1 cellular context compared by ENCODE assay signal in the genomic region with DNA sequence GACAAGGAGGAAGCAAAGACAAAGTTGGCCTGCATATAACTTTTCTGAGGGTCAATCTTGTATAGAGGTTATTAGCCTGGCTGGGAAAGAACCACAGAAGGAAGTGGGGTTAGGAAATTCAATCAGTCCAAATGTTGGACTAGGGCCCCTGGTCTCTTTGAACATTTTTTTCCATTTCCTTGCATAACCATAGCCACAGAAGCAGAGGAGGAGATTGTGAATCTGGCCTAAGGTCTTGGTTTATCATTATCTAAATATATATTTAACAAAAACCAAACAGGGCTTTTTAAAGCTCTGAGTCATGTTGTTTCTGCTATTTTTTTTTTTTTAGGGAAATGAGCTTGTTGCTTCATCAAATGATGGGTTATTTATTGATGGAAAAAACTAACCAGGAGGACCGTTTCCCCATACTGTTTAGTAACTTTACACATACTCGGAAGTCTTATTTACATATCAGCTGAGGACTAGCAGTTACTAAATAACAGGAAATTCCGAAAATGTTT.
TF ChIP-seq lines count a peak whose summit lies in the region.

No MANE protein-coding gene starts in this region.

TF ChIP-seq in GM23338, 12 proteins besides CTCF, POLR2A, EP300 and RAD21 (continued from another document):
- TF ChIP-seq, protein P1, sequence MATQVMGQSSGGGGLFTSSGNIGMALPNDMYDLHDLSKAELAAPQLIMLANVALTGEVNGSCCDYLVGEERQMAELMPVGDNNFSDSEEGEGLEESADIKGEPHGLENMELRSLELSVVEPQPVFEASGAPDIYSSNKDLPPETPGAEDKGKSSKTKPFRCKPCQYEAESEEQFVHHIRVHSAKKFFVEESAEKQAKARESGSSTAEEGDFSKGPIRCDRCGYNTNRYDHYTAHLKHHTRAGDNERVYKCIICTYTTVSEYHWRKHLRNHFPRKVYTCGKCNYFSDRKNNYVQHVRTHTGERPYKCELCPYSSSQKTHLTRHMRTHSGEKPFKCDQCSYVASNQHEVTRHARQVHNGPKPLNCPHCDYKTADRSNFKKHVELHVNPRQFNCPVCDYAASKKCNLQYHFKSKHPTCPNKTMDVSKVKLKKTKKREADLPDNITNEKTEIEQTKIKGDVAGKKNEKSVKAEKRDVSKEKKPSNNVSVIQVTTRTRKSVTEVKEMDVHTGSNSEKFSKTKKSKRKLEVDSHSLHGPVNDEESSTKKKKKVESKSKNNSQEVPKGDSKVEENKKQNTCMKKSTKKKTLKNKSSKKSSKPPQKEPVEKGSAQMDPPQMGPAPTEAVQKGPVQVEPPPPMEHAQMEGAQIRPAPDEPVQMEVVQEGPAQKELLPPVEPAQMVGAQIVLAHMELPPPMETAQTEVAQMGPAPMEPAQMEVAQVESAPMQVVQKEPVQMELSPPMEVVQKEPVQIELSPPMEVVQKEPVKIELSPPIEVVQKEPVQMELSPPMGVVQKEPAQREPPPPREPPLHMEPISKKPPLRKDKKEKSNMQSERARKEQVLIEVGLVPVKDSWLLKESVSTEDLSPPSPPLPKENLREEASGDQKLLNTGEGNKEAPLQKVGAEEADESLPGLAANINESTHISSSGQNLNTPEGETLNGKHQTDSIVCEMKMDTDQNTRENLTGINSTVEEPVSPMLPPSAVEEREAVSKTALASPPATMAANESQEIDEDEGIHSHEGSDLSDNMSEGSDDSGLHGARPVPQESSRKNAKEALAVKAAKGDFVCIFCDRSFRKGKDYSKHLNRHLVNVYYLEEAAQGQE (IDR thresholded peaks at IDR 0.05; ENCODE audit: unreplicated experiment) = no peak
- TF ChIP-seq STAT1 (IDR thresholded peaks at IDR 0.05; ENCODE audit: unreplicated experiment) (no peak), EZH2phosphoT487 (IDR thresholded peaks at IDR 0.05; ENCODE audit: unreplicated experiment) (no peak), NANOG (IDR thresholded peaks at IDR 0.05; ENCODE audit: borderline replicate concordance) (no peak), CREB1 (CRISPR knock-in tag; IDR thresholded peaks at IDR 0.05; ENCODE audit: low read depth) (no peak), EZH2 (IDR thresholded peaks at IDR 0.05; ENCODE audit: low read depth, unreplicated experiment) (no peak), JUNB (IDR thresholded peaks at IDR 0.05; ENCODE audit: unreplicated experiment) (no peak), POLR2AphosphoS5 (IDR thresholded peaks at IDR 0.05; ENCODE audit: low read depth) (no peak), ZNF114 (CRISPR knock-in tag; IDR thresholded peaks at IDR 0.05) (no peak)
- TF ChIP-seq, protein P2, sequence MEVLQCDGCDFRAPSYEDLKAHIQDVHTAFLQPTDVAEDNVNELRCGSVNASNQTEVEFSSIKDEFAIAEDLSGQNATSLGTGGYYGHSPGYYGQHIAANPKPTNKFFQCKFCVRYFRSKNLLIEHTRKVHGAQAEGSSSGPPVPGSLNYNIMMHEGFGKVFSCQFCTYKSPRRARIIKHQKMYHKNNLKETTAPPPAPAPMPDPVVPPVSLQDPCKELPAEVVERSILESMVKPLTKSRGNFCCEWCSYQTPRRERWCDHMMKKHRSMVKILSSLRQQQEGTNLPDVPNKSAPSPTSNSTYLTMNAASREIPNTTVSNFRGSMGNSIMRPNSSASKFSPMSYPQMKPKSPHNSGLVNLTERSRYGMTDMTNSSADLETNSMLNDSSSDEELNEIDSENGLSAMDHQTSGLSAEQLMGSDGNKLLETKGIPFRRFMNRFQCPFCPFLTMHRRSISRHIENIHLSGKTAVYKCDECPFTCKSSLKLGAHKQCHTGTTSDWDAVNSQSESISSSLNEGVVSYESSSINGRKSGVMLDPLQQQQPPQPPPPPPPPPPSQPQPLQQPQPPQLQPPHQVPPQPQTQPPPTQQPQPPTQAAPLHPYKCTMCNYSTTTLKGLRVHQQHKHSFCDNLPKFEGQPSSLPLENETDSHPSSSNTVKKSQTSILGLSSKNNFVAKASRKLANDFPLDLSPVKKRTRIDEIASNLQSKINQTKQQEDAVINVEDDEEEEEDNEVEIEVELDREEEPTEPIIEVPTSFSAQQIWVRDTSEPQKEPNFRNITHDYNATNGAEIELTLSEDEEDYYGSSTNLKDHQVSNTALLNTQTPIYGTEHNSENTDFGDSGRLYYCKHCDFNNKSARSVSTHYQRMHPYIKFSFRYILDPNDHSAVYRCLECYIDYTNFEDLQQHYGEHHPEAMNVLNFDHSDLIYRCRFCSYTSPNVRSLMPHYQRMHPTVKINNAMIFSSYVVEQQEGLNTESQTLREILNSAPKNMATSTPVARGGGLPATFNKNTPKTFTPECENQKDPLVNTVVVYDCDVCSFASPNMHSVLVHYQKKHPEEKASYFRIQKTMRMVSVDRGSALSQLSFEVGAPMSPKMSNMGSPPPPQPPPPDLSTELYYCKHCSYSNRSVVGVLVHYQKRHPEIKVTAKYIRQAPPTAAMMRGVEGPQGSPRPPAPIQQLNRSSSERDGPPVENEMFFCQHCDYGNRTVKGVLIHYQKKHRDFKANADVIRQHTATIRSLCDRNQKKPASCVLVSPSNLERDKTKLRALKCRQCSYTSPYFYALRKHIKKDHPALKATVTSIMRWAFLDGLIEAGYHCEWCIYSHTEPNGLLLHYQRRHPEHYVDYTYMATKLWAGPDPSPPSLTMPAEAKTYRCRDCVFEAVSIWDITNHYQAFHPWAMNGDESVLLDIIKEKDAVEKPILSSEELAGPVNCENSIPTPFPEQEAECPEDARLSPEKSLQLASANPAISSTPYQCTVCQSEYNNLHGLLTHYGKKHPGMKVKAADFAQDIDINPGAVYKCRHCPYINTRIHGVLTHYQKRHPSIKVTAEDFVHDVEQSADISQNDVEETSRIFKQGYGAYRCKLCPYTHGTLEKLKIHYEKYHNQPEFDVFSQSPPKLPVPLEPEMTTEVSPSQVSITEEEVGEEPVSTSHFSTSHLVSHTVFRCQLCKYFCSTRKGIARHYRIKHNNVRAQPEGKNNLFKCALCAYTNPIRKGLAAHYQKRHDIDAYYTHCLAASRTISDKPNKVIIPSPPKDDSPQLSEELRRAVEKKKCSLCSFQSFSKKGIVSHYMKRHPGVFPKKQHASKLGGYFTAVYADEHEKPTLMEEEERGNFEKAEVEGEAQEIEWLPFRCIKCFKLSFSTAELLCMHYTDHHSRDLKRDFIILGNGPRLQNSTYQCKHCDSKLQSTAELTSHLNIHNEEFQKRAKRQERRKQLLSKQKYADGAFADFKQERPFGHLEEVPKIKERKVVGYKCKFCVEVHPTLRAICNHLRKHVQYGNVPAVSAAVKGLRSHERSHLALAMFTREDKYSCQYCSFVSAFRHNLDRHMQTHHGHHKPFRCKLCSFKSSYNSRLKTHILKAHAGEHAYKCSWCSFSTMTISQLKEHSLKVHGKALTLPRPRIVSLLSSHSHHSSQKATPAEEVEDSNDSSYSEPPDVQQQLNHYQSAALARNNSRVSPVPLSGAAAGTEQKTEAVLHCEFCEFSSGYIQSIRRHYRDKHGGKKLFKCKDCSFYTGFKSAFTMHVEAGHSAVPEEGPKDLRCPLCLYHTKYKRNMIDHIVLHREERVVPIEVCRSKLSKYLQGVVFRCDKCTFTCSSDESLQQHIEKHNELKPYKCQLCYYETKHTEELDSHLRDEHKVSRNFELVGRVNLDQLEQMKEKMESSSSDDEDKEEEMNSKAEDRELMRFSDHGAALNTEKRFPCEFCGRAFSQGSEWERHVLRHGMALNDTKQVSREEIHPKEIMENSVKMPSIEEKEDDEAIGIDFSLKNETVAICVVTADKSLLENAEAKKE (CRISPR knock-in tag; IDR thresholded peaks at IDR 0.05) = no peak
- TF ChIP-seq, protein P3, sequence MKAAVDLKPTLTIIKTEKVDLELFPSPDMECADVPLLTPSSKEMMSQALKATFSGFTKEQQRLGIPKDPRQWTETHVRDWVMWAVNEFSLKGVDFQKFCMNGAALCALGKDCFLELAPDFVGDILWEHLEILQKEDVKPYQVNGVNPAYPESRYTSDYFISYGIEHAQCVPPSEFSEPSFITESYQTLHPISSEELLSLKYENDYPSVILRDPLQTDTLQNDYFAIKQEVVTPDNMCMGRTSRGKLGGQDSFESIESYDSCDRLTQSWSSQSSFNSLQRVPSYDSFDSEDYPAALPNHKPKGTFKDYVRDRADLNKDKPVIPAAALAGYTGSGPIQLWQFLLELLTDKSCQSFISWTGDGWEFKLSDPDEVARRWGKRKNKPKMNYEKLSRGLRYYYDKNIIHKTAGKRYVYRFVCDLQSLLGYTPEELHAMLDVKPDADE (IDR thresholded peaks at IDR 0.05) = no peak
